Comparison of ENCODE assay signal across 22 cellular contexts in the genomic region with DNA sequence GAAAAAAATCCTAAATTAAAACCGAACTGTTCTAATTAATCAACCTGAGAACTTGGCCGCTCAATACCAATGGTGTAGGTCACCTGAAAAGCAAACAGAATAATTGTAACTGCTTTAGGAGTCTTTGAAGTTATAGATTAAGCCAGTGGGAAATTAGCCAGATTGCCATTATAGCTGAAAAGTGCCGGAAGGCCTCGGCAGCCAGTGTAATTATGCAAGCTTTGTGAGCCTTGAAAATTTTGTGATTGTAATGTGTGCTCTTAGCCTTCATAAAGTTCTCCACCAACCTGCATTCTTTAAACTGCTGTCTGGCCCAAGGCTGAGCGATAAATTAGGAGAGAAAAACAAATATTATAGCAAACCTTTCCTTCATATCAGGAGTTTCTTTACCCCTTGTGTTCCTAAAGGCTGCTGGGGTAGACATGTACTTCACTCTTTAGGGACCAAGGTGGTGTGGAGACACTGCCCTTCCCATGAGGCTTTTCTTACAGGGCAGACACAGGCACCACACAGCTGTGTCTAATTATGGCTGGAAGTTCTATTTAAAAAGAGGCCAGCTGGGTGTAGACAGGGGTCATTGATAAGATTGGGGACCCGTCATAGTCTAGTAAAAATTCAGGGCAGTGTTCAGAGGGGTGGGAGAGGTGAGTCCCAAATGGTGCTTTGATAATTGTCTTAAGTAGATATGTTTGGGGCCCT.
"Had no signal": no experiment of that assay in that cellular context is flagged by ENCODE, and none has a peak within 500 bp of the region (broad histone marks: within the 10 kb centered on the region; RNA-seq: fewer than 3 reads in every experiment).

No MANE protein-coding gene starts in this region.

- H3K9me3 ChIP-seq: left lung, neutrophil, spleen, upper lobe of left lung had no signal

- H3K27me3 Mint-ChIP-seq: activated B cell treated with CpG ODN at 0.5 μM for 24 hours; activated CD4-positive, alpha-beta memory T cell treated with anti-CD3 and anti-CD28 coated beads for 36 hours; activated CD4-positive, alpha-beta T cell treated with anti-CD3 and anti-CD28 coated beads for 36 hours; activated naive CD4-positive, alpha-beta T cell treated with anti-CD3 and anti-CD28 coated beads, Interleukin-2, amount 10 ng/mL, durations not matched to agents 7 days and 5 days had no signal

- H3K27ac Mint-ChIP-seq: activated B cell treated with CpG ODN at 0.5 μM for 24 hours; activated CD4-positive, alpha-beta memory T cell treated with anti-CD3 and anti-CD28 coated beads for 36 hours; activated CD4-positive, alpha-beta T cell treated with anti-CD3 and anti-CD28 coated beads for 36 hours; activated naive CD4-positive, alpha-beta T cell treated with anti-CD3 and anti-CD28 coated beads, Interleukin-2, amount 10 ng/mL, durations not matched to agents 7 days and 5 days; natural killer cell treated with Interleukin-12 subunit alpha and Interleukin-12 subunit beta and Interleukin-15 and Interleukin-18, amount 100 ng/mL, for 72 hours had no signal

- H3K9me3 Mint-ChIP-seq: activated naive CD4-positive, alpha-beta T cell treated with anti-CD3 and anti-CD28 coated beads, Interleukin-2, amount 10 ng/mL, durations not matched to agents 7 days and 5 days; natural killer cell treated with Interleukin-12 subunit alpha and Interleukin-12 subunit beta and Interleukin-15 and Interleukin-18, amount 100 ng/mL, for 72 hours had no signal

- DNase-seq: activated B cell treated with CpG ODN at 0.5 μM for 24 hours; activated CD4-positive, alpha-beta memory T cell treated with anti-CD3 and anti-CD28 coated beads for 36 hours; activated CD4-positive, alpha-beta T cell treated with anti-CD3 and anti-CD28 coated beads for 36 hours; activated naive CD4-positive, alpha-beta T cell treated with anti-CD3 and anti-CD28 coated beads, Interleukin-2, amount 10 ng/mL, durations not matched to agents 7 days and 5 days; activated T-cell treated with anti-CD3 and anti-CD28 coated beads, Interleukin-2, amount 50 U/mL, for 48 hours; anterior cingulate cortex; brain microvascular endothelial cell; central memory CD4-positive, alpha-beta T cell; dermis blood vessel endothelial cell; effector CD8-positive, alpha-beta T cell; erythroblast; left lung; retina; spleen; stimulated activated CD4-positive, alpha-beta T cell treated with anti-CD3 and anti-CD28 coated beads, Interleukin-4, amount 100 ng/mL, for 24 hours; stimulated activated naive CD4-positive, alpha-beta T cell treated with Interleukin-2 at 50 U/mL for 16 hours; T-helper 1 cell; T1000; upper lobe of left lung had no signal

- H3K9ac ChIP-seq: parathyroid adenoma had no signal

- H3K4me1 Mint-ChIP-seq: activated B cell treated with CpG ODN at 0.5 μM for 24 hours; activated CD4-positive, alpha-beta T cell treated with anti-CD3 and anti-CD28 coated beads for 36 hours; activated naive CD4-positive, alpha-beta T cell treated with anti-CD3 and anti-CD28 coated beads, Interleukin-2, amount 10 ng/mL, durations not matched to agents 7 days and 5 days had no signal

- H3K4me3 Mint-ChIP-seq: activated B cell treated with CpG ODN at 0.5 μM for 24 hours; activated CD4-positive, alpha-beta memory T cell treated with anti-CD3 and anti-CD28 coated beads for 36 hours; activated CD4-positive, alpha-beta T cell treated with anti-CD3 and anti-CD28 coated beads for 36 hours; activated naive CD4-positive, alpha-beta T cell treated with anti-CD3 and anti-CD28 coated beads, Interleukin-2, amount 10 ng/mL, durations not matched to agents 7 days and 5 days; natural killer cell treated with Interleukin-12 subunit alpha and Interleukin-12 subunit beta and Interleukin-15 and Interleukin-18, amount 100 ng/mL, for 72 hours had no signal

- H3K27me3 ChIP-seq: brain microvascular endothelial cell, left lung, neutrophil, spleen, upper lobe of left lung had no signal

- H3K36me3 Mint-ChIP-seq: activated CD4-positive, alpha-beta memory T cell treated with anti-CD3 and anti-CD28 coated beads for 36 hours; activated naive CD4-positive, alpha-beta T cell treated with anti-CD3 and anti-CD28 coated beads, Interleukin-2, amount 10 ng/mL, durations not matched to agents 7 days and 5 days; natural killer cell treated with Interleukin-12 subunit alpha and Interleukin-12 subunit beta and Interleukin-15 and Interleukin-18, amount 100 ng/mL, for 72 hours had no signal

- ATAC-seq: activated CD4-positive, alpha-beta T cell treated with anti-CD3 and anti-CD28 coated beads for 36 hours; left lung; natural killer cell treated with Interleukin-12 subunit alpha and Interleukin-12 subunit beta and Interleukin-15 and Interleukin-18, amount 100 ng/mL, for 72 hours had no signal

- H3K4me3 ChIP-seq: left lung, spleen, upper lobe of left lung had no signal

- H3K36me3 ChIP-seq: brain microvascular endothelial cell, left lung, neutrophil, spleen, upper lobe of left lung had no signal

- H3K27ac ChIP-seq: brain microvascular endothelial cell, left lung, neutrophil, parathyroid adenoma, spleen, upper lobe of left lung had no signal

- H3K4me1 ChIP-seq: left lung, parathyroid adenoma, spleen, upper lobe of left lung had no signal
